1 cellular context compared by ENCODE assay signal in the genomic region with DNA sequence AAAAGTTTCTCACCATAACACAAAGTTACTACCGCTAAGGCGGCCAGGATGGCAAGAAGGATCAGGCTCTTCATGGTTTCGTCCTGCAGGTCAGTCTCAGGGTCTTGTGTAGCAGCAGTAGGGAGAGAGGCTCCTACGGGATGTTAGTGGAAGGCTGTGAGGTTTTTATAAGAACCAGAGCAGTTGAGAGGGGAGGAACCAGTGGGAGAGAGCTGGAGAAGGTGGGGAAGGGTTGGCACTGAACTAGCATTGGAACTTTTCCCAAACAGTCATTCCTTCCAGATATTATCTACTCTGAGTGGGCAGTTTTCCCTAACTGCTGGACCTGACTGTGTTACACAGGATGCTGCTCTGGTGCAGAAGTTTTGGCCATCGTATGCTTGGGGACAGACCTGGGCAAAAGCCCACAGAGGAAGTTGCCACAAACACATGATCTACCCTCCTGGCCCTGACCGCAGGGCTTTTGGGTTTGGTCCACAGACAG.
TF ChIP-seq lines count a peak whose summit lies in the region.

A gene (minus strand): TSS at position 137 of the 484 bp plus-strand sequence. CDS start 63 bp downstream, at position 74.

TF ChIP-seq in SK-N-SH, 30 proteins besides CTCF, POLR2A, EP300 and RAD21 (continued from another document):
- TF ChIP-seq, protein P1, sequence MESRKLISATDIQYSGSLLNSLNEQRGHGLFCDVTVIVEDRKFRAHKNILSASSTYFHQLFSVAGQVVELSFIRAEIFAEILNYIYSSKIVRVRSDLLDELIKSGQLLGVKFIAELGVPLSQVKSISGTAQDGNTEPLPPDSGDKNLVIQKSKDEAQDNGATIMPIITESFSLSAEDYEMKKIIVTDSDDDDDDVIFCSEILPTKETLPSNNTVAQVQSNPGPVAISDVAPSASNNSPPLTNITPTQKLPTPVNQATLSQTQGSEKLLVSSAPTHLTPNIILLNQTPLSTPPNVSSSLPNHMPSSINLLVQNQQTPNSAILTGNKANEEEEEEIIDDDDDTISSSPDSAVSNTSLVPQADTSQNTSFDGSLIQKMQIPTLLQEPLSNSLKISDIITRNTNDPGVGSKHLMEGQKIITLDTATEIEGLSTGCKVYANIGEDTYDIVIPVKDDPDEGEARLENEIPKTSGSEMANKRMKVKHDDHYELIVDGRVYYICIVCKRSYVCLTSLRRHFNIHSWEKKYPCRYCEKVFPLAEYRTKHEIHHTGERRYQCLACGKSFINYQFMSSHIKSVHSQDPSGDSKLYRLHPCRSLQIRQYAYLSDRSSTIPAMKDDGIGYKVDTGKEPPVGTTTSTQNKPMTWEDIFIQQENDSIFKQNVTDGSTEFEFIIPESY (IDR thresholded peaks at IDR 0.05; ENCODE audit: borderline replicate concordance, low read depth): no peak
- no peak for TF ChIP-seq FOXJ3 (CRISPR knock-in tag; IDR thresholded peaks at IDR 0.05)
- TF ChIP-seq, protein P2, sequence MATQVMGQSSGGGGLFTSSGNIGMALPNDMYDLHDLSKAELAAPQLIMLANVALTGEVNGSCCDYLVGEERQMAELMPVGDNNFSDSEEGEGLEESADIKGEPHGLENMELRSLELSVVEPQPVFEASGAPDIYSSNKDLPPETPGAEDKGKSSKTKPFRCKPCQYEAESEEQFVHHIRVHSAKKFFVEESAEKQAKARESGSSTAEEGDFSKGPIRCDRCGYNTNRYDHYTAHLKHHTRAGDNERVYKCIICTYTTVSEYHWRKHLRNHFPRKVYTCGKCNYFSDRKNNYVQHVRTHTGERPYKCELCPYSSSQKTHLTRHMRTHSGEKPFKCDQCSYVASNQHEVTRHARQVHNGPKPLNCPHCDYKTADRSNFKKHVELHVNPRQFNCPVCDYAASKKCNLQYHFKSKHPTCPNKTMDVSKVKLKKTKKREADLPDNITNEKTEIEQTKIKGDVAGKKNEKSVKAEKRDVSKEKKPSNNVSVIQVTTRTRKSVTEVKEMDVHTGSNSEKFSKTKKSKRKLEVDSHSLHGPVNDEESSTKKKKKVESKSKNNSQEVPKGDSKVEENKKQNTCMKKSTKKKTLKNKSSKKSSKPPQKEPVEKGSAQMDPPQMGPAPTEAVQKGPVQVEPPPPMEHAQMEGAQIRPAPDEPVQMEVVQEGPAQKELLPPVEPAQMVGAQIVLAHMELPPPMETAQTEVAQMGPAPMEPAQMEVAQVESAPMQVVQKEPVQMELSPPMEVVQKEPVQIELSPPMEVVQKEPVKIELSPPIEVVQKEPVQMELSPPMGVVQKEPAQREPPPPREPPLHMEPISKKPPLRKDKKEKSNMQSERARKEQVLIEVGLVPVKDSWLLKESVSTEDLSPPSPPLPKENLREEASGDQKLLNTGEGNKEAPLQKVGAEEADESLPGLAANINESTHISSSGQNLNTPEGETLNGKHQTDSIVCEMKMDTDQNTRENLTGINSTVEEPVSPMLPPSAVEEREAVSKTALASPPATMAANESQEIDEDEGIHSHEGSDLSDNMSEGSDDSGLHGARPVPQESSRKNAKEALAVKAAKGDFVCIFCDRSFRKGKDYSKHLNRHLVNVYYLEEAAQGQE (IDR thresholded peaks at IDR 0.05; ENCODE audit: low read depth, low read length): 0 out of 2 replicates have a peak, but pooled peaks have one; percentile 36
- peak; percentile 33; the same call in 1 of the 2 replicates for TF ChIP-seq FOSL2 (IDR thresholded peaks at IDR 0.05; ENCODE audit: borderline replicate concordance, low read depth)
- peak; percentile 57 for TF ChIP-seq JUND (IDR thresholded peaks at IDR 0.05)
- no peak for TF ChIP-seq YY1 (IDR thresholded peaks at IDR 0.05; ENCODE audit: low read depth)
- TF ChIP-seq CHD2 (IDR thresholded peaks at IDR 0.05; ENCODE audit: low read length, partially characterized antibody): no peak
- no peak for TF ChIP-seq ELF1 (IDR thresholded peaks at IDR 0.05)
- TF ChIP-seq, protein P3, sequence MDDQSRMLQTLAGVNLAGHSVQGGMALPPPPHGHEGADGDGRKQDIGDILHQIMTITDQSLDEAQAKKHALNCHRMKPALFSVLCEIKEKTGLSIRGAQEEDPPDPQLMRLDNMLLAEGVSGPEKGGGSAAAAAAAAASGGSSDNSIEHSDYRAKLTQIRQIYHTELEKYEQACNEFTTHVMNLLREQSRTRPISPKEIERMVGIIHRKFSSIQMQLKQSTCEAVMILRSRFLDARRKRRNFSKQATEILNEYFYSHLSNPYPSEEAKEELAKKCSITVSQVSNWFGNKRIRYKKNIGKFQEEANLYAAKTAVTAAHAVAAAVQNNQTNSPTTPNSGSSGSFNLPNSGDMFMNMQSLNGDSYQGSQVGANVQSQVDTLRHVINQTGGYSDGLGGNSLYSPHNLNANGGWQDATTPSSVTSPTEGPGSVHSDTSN (IDR thresholded peaks at IDR 0.05): peak; percentile 66
- TF ChIP-seq NFIC (IDR thresholded peaks at IDR 0.05; ENCODE audit: borderline replicate concordance): peak; percentile 95
- no peak for TF ChIP-seq EZH2phosphoT487 (IDR thresholded peaks at IDR 0.05; ENCODE audit: borderline replicate concordance, low read depth)
- no peak for TF ChIP-seq TAF1 (IDR thresholded peaks at IDR 0.05; ENCODE audit: borderline replicate concordance, low read depth, low read length)
- TF ChIP-seq, protein P4, sequence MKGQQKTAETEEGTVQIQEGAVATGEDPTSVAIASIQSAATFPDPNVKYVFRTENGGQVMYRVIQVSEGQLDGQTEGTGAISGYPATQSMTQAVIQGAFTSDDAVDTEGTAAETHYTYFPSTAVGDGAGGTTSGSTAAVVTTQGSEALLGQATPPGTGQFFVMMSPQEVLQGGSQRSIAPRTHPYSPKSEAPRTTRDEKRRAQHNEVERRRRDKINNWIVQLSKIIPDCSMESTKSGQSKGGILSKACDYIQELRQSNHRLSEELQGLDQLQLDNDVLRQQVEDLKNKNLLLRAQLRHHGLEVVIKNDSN (IDR thresholded peaks at IDR 0.05; ENCODE audit: borderline replicate concordance, low read depth): no peak
- no peak for TF ChIP-seq MEF2A (IDR thresholded peaks at IDR 0.05; ENCODE audit: borderline replicate concordance, low read depth)
- no peak for TF ChIP-seq GATA2 (CRISPR knock-in tag; IDR thresholded peaks at IDR 0.05)
